Comparison of ENCODE assay signal across 8 cellular contexts in the genomic region with DNA sequence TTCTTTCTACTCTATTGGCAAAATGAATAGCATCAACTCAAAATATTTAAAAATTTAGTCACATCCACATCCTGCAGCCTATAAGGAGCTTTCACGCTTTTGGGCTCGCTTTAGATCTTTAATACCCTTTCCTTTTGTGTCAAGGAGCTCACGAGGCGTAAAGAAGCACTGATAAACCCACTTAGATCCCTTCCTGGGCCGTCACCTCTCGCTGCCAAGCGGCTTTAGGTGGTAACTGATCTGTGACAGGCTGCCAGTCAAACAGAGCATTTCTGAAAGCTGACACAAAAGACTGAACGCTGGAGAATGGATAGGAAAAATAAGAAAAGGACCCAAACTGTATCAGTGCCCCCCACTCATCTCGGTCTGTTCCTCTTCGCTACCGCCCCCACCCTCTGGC.
DNase-seq lines count a peak whose midpoint lies in the region; ATAC-seq and TF ChIP-seq lines count a peak whose summit lies in the region.

No MANE protein-coding gene starts in this region.

- no peak overlapping the region for H2BK120ac ChIP-seq in neuronal stem cell (ENCODE audit: low read depth, low read length)

- no peak overlapping the region for H3K27ac Mint-ChIP-seq in activated naive CD8-positive, alpha-beta T cell treated with anti-CD3 and anti-CD28 coated beads, Interleukin-2, amount 50 U/mL, for 24 hours

- H3K4me2 ChIP-seq in neuronal stem cell (ENCODE audit: insufficient read depth, low read length, poor library complexity, severe bottlenecking) = peak overlapping the region; percentile 24

- DNase-seq in ascending aorta (ENCODE audit: low spot score in 2 of 2) = no peak
- peak; percentile 47 for DNase-seq in neuronal stem cell (ENCODE audit: low spot score)
- DNase-seq in HuH-7 (ENCODE audit: low spot score) = no peak
- no peak for DNase-seq in sigmoid colon
- DNase-seq in activated naive CD8-positive, alpha-beta T cell treated with anti-CD3 and anti-CD28 coated beads, Interleukin-2, amount 50 U/mL, for 24 hours = no peak
- DNase-seq in stimulated activated CD4-positive, alpha-beta T cell treated with anti-CD3 and anti-CD28 coated beads, Interleukin-4, amount 100 ng/mL, for 4 hours = no peak

- H3K36me3 ChIP-seq in ascending aorta (no peaks in the 10 kb centered on the region), neuronal stem cell (replicated peaks in 1 of 2; ENCODE audit: control insufficient read depth in 2 of 2, insufficient read depth in 2 of 2, low read length in 2 of 2) (no peaks in the 10 kb centered on the region), sigmoid colon (no peaks in the 10 kb centered on the region)

- H4K8ac ChIP-seq in neuronal stem cell (ENCODE audit: low read depth, low read length) = no peak overlapping the region

- no CpG with 5 or more reads among the region's 11 CpGs for WGBS in neuronal stem cell (ENCODE audit: extremely low coverage in 2 of 2, insufficient read length in 2 of 2, insufficient replicate concordance in 1 of 2), 2 donors
- 23 to 32% methylated on average over 11 of the region's 11 CpGs for WGBS in sigmoid colon, 2 donors

- no peaks in the 10 kb centered on the region for H3K36me3 Mint-ChIP-seq in activated naive CD8-positive, alpha-beta T cell treated with anti-CD3 and anti-CD28 coated beads, Interleukin-2, amount 50 U/mL, for 24 hours (ENCODE audit: low read depth)

- no peak overlapping the region for H2BK15ac ChIP-seq in neuronal stem cell (ENCODE audit: low read length)

- no peak overlapping the region for H3K4me3 Mint-ChIP-seq in activated naive CD8-positive, alpha-beta T cell treated with anti-CD3 and anti-CD28 coated beads, Interleukin-2, amount 50 U/mL, for 24 hours

- no peak overlapping the region for H3K9ac ChIP-seq in neuronal stem cell (ENCODE audit: low read depth, low read length, poor library complexity)

- H3K27me3 ChIP-seq in ascending aorta = no peaks in the 10 kb centered on the region
- no peaks in the 10 kb centered on the region for H3K27me3 ChIP-seq in neuronal stem cell (ENCODE audit: control insufficient read depth in 3 of 3, insufficient read depth in 3 of 3, low read depth in 1 of 3, low read length in 3 of 3)
- no peaks in the 10 kb centered on the region for H3K27me3 ChIP-seq in sigmoid colon

- H3K9me3 Mint-ChIP-seq in activated naive CD8-positive, alpha-beta T cell treated with anti-CD3 and anti-CD28 coated beads, Interleukin-2, amount 50 U/mL, for 24 hours = no peaks in the 10 kb centered on the region

- H3K27ac ChIP-seq in ascending aorta (no peak overlapping the region), neuronal stem cell (replicated peaks; ENCODE audit: low read length) (peak overlapping the region; percentile 43), sigmoid colon (no peak overlapping the region)

- H2AK5ac ChIP-seq in neuronal stem cell (ENCODE audit: low read depth, low read length) = no peak overlapping the region

- TF ChIP-seq EP300 in sigmoid colon (IDR thresholded peaks at IDR 0.05) = no peak

- H3K4me3 ChIP-seq in ascending aorta = peak overlapping the region; percentile 28 to 32
- peak overlapping the region in 1 of 2 donors; percentile 47 for H3K4me3 ChIP-seq in neuronal stem cell (ENCODE audit: low read length in 2 of 2)
- no peak overlapping the region for H3K4me3 ChIP-seq in sigmoid colon

- no peak overlapping the region for H4K91ac ChIP-seq in neuronal stem cell (ENCODE audit: low read depth, low read length, poor library complexity)

- no peak overlapping the region for H3K18ac ChIP-seq in neuronal stem cell (ENCODE audit: low read length)

- H3K23ac ChIP-seq in neuronal stem cell (ENCODE audit: low read depth, low read length, poor library complexity) = no peak overlapping the region

- H3K9me3 ChIP-seq in ascending aorta (no peaks in the 10 kb centered on the region), neuronal stem cell (replicated peaks in 1 of 2; ENCODE audit: control insufficient read depth in 2 of 2, insufficient read depth in 1 of 2, low read depth in 1 of 2, low read length in 2 of 2) (no peaks in the 10 kb centered on the region), sigmoid colon (no peaks in the 10 kb centered on the region)

- no peak for TF ChIP-seq CTCF in ascending aorta (IDR thresholded peaks at IDR 0.05)
- TF ChIP-seq CTCF in sigmoid colon (IDR thresholded peaks at IDR 0.05) = no peak

- no peak overlapping the region for H2BK5ac ChIP-seq in neuronal stem cell (ENCODE audit: low read length)

- H3K27me3 Mint-ChIP-seq in activated naive CD8-positive, alpha-beta T cell treated with anti-CD3 and anti-CD28 coated beads, Interleukin-2, amount 50 U/mL, for 24 hours = no peaks in the 10 kb centered on the region

- H3K14ac ChIP-seq in neuronal stem cell (ENCODE audit: low read length) = no peak overlapping the region

- peak overlapping the region; percentile 69 for H2AFZ ChIP-seq in neuronal stem cell (ENCODE audit: low read length)

- no peak overlapping the region for H2BK12ac ChIP-seq in neuronal stem cell (ENCODE audit: low read length)

- TF ChIP-seq POLR2A in sigmoid colon (IDR thresholded peaks at IDR 0.05) = no peak

- ATAC-seq in GM18519 (IDR thresholded peaks at IDR 0.05; ENCODE audit: low FRiP score, unreplicated experiment) (peak; percentile 34), HG02870 (IDR thresholded peaks at IDR 0.05; ENCODE audit: unreplicated experiment) (peak; percentile 23)
- no peak for ATAC-seq in activated naive CD8-positive, alpha-beta T cell treated with anti-CD3 and anti-CD28 coated beads, Interleukin-2, amount 50 U/mL, for 24 hours

- H3K4me1 ChIP-seq in ascending aorta (no peaks in the 10 kb centered on the region), neuronal stem cell (ENCODE audit: control insufficient read depth in 2 of 2, insufficient read depth in 1 of 2, low read depth in 1 of 2, low read length in 2 of 2) (peaks cover 7 to 25% of the 10 kb centered on the region in 2 donors), sigmoid colon (peaks cover 0 to 8% (median 4%) of the 10 kb centered on the region in 4 donors)

- H3K79me1 ChIP-seq in neuronal stem cell (ENCODE audit: low read depth, low read length) = no peaks in the 10 kb centered on the region

- H3K4ac ChIP-seq in neuronal stem cell (ENCODE audit: low read length) = no peak overlapping the region

- intact Hi-C loops in ascending aorta (cut with DNase I) = no loop called here
- intact Hi-C loops in sigmoid colon (cut with DNase I) = no loop called here

- no peaks in the 10 kb centered on the region for H3K4me1 Mint-ChIP-seq in activated naive CD8-positive, alpha-beta T cell treated with anti-CD3 and anti-CD28 coated beads, Interleukin-2, amount 50 U/mL, for 24 hours

Comparison
In these comparisons a context has a peak if more than half of its experiments do, and no peak if none do; other contexts are left out.
1. H3K4me3 ChIP-seq: peak in ascending aorta (2 of 2); none in sigmoid colon (0 of 4).